Comparison of ENCODE assay signal across 1 cellular context in the genomic region with DNA sequence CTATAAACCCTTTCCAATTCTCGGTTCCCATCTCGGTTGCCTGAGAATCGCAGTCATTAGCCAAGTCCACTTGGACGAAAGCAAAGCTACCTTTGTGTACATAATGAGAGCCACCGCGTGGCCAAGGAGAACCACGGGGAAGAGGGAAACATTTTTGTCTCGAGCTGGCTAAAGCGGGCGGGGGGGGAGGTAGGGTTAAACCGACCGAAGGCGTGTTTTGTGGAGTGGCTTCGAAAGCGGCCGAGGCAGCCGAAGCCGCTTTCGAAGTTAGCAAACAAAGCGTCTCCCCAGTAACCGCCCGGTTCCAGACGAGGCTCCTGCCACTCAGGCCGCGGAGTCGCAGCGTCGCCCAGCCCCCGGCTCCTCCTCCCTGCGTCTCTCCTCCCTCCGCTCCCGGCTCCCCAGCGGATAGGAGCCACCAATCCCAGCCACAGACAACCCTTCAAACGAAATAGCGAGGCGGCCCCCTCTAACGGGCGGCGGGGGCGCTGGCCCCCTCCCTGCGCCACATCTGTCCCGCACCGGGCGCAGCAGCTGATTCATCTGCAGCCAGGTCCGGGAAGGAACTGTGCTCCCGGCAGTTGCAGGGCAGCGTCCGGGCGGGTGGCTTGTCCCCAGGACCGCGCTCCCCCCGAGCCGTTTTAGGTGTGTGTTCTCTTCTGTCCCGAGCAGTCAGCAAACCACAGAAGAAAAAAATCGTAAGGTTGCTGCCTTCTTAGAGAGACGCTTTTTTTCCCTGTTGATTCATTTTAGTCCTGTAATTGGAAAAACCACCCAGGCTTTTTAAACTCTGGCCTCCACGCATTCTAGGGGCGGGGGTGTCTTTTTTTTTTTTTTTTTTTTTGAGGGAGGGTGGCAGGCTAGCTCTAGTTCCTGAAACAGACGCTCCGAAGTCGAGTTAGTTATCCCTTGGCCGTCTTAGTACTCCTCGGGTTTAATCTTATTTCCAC.
TF ChIP-seq lines count a peak whose summit lies in the region.

No MANE protein-coding gene starts in this region.

TF ChIP-seq in GM12878, 131 proteins besides CTCF, POLR2A, EP300 and RAD21 (continued from another document):
- TF ChIP-seq, protein P1, sequence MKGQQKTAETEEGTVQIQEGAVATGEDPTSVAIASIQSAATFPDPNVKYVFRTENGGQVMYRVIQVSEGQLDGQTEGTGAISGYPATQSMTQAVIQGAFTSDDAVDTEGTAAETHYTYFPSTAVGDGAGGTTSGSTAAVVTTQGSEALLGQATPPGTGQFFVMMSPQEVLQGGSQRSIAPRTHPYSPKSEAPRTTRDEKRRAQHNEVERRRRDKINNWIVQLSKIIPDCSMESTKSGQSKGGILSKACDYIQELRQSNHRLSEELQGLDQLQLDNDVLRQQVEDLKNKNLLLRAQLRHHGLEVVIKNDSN (IDR thresholded peaks at IDR 0.05; ENCODE audit: borderline replicate concordance, extremely low read length, insufficient read depth, low read depth, low read length), result no peak
- TF ChIP-seq STAT1 (conservative IDR thresholded peaks at IDR 0.05) (no peak), CBFB (IDR thresholded peaks at IDR 0.05; ENCODE audit: low read depth) (no peak; the same call in 1 of the 2 replicates), HDAC6 (IDR thresholded peaks at IDR 0.05; ENCODE audit: unreplicated experiment) (no peak)
- TF ChIP-seq, protein P2, sequence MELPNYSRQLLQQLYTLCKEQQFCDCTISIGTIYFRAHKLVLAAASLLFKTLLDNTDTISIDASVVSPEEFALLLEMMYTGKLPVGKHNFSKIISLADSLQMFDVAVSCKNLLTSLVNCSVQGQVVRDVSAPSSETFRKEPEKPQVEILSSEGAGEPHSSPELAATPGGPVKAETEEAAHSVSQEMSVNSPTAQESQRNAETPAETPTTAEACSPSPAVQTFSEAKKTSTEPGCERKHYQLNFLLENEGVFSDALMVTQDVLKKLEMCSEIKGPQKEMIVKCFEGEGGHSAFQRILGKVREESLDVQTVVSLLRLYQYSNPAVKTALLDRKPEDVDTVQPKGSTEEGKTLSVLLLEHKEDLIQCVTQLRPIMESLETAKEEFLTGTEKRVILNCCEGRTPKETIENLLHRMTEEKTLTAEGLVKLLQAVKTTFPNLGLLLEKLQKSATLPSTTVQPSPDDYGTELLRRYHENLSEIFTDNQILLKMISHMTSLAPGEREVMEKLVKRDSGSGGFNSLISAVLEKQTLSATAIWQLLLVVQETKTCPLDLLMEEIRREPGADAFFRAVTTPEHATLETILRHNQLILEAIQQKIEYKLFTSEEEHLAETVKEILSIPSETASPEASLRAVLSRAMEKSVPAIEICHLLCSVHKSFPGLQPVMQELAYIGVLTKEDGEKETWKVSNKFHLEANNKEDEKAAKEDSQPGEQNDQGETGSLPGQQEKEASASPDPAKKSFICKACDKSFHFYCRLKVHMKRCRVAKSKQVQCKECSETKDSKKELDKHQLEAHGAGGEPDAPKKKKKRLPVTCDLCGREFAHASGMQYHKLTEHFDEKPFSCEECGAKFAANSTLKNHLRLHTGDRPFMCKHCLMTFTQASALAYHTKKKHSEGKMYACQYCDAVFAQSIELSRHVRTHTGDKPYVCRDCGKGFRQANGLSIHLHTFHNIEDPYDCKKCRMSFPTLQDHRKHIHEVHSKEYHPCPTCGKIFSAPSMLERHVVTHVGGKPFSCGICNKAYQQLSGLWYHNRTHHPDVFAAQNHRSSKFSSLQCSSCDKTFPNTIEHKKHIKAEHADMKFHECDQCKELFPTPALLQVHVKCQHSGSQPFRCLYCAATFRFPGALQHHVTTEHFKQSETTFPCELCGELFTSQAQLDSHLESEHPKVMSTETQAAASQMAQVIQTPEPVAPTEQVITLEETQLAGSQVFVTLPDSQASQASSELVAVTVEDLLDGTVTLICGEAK (IDR thresholded peaks at IDR 0.05; ENCODE audit: borderline replicate concordance), result no peak
